In genomic region chr7:130888468-130888867, GRCh38 we compare ENCODE assay signal across 14 cellular contexts.
DNase-seq lines count a peak whose midpoint lies in the region; ATAC-seq, FAIRE-seq and TF ChIP-seq lines count a peak whose summit lies in the region.
"Had no signal": no experiment of that assay in that cellular context is flagged by ENCODE, and none has a peak within 500 bp of the region (broad histone marks: within the 10 kb centered on the region; RNA-seq: fewer than 3 reads in every experiment).

No MANE protein-coding gene starts in this region.

- H3K27me3 Mint-ChIP-seq in activated T-helper 2 cell treated with anti-CD3 and anti-CD28 coated beads, Interferon-gamma antibody, Interleukin-2, Interleukin-4, amounts not matched to agents 10 μg/mL and 5 μg/mL and 100 μg/mL, durations not matched to agents 14 hours and 24 hours and 36 hours (ENCODE audit: low read depth): no peaks in the 10 kb centered on the region

- H3K4me1 Mint-ChIP-seq in activated T-helper 2 cell treated with anti-CD3 and anti-CD28 coated beads, Interferon-gamma antibody, Interleukin-2, Interleukin-4, amounts not matched to agents 10 μg/mL and 5 μg/mL and 100 μg/mL, durations not matched to agents 14 hours and 24 hours and 36 hours (ENCODE audit: low read depth): peaks cover 35% of the 10 kb centered on the region

- no peak for TF ChIP-seq POLR2A in HepG2 (IDR thresholded peaks at IDR 0.05; ENCODE audit: insufficient read depth in 1 of 2, low read depth in 2 of 2, low read length in 2 of 2)
- TF ChIP-seq POLR2A in right lobe of liver (IDR thresholded peaks at IDR 0.05): no peak
- TF ChIP-seq POLR2A in uterus (IDR thresholded peaks at IDR 0.05): no peak

- H3K9me3 Mint-ChIP-seq in activated T-helper 2 cell treated with anti-CD3 and anti-CD28 coated beads, Interferon-gamma antibody, Interleukin-2, Interleukin-4, amounts not matched to agents 10 μg/mL and 5 μg/mL and 100 μg/mL, durations not matched to agents 14 hours and 24 hours and 36 hours: no peaks in the 10 kb centered on the region

- intact Hi-C loops in HepG2 (cut with micrococcal nuclease; ENCODE audit: unreplicated experiment): no loop called here
- intact Hi-C loops in right lobe of liver (cut with DNase I): no loop called here
- intact Hi-C loops in activated T-helper 2 cell treated with anti-CD3 and anti-CD28 coated beads, Interferon-gamma antibody, Interleukin-2, Interleukin-4, amounts not matched to agents 10 μg/mL and 5 μg/mL and 100 μg/mL, durations not matched to agents 14 hours and 24 hours and 36 hours (cut with micrococcal nuclease): no loop called here
- intact Hi-C loops in lower lobe of right lung (cut with DNase I): no loop called here
- intact Hi-C loops in uterus (cut with DNase I; ENCODE audit: low total_unique reads): no loop called here

- no peak overlapping the region for H3K9ac ChIP-seq in HepG2 (ENCODE audit: insufficient read depth, low read depth, low read length)

- DNase-seq in HepG2 (ENCODE audit: low spot score) (no peak), right lobe of liver (no peak), lower lobe of right lung (no peak), uterus (no peak), HEK293T (ENCODE audit: extremely low spot score) (no peak), OCI-M1 (lab: John Stamatoyannopoulos, UW) (no peak)
- no peak for DNase-seq in activated T-helper 2 cell treated with anti-CD3 and anti-CD28 coated beads, Interferon-gamma antibody, Interleukin-2, Interleukin-4, amounts not matched to agents 10 μg/mL and 5 μg/mL and 100 μg/mL, durations not matched to agents 14 hours and 24 hours and 36 hours (ENCODE audit: low spot score)
- DNase-seq: activated naive CD4-positive, alpha-beta T cell treated with Interleukin-2 at 50 U/mL for 16 hours; mesendoderm; NCI-H446 had no signal

- peaks cover 75% of the 10 kb centered on the region for H3K79me2 ChIP-seq in HepG2 (ENCODE audit: insufficient read depth, low read length)

- peaks cover 85% of the 10 kb centered on the region for H3K36me3 Mint-ChIP-seq in activated T-helper 2 cell treated with anti-CD3 and anti-CD28 coated beads, Interferon-gamma antibody, Interleukin-2, Interleukin-4, amounts not matched to agents 10 μg/mL and 5 μg/mL and 100 μg/mL, durations not matched to agents 14 hours and 24 hours and 36 hours (ENCODE audit: low read depth)

- H3K27me3 ChIP-seq in HepG2 (ENCODE audit: control insufficient read depth in 1 of 2, insufficient read depth in 2 of 2, low read length in 2 of 2): no peaks in the 10 kb centered on the region
- H3K27me3 ChIP-seq in right lobe of liver: no peaks in the 10 kb centered on the region
- no peaks in the 10 kb centered on the region for H3K27me3 ChIP-seq in lower lobe of right lung (ENCODE audit: low read depth)
- H3K27me3 ChIP-seq in uterus: no peaks in the 10 kb centered on the region
- H3K27me3 ChIP-seq: BLaER1 treated with 17β-estradiol and CSF1 and Interleukin-3, amounts not matched to agents 10 nM and 100 nM; hepatocyte had no signal

- H3K4me3 ChIP-seq in HepG2 (replicated peaks in 1 of 3; ENCODE audit: insufficient read depth in 1 of 3, low read depth in 2 of 3, low read length in 3 of 3): no peak overlapping the region
- H3K4me3 ChIP-seq in right lobe of liver: no peak overlapping the region
- H3K4me3 ChIP-seq in lower lobe of right lung: no peak overlapping the region
- no peak overlapping the region for H3K4me3 ChIP-seq in uterus
- H3K4me3 ChIP-seq: BLaER1 treated with 17β-estradiol and CSF1 and Interleukin-3, amounts not matched to agents 10 nM and 100 nM; hepatocyte had no signal

- no peak overlapping the region for H3K4me2 ChIP-seq in HepG2 (ENCODE audit: low read depth, low read length)
- H3K4me2 ChIP-seq: hepatocyte had no signal

- TF ChIP-seq EP300 in HepG2 (IDR thresholded peaks at IDR 0.05; ENCODE audit: low read depth in 2 of 2, low read length in 2 of 2) (no peak), HepG2 (CRISPR knock-in tag; IDR thresholded peaks at IDR 0.05; ENCODE audit: borderline replicate concordance) (no peak)

- in situ Hi-C loops in HepG2 (cut with HindIII; ENCODE audit: extremely low pct_ligation_motif_present, low pct_unique_long_range_greater_than_20kb): no loop called here

- 91% methylated on average over 5 of the region's 5 CpGs for whole genome bisulfite sequencing in HepG2 (ENCODE audit: low lambda C conversion rate)
- 82% methylated on average over 5 of the region's 5 CpGs for WGBS in right lobe of liver (ENCODE audit: insufficient coverage, low coverage, low lambda C conversion rate, missing lambda C conversion rate)

- no peak overlapping the region for H2AFZ ChIP-seq in HepG2 (ENCODE audit: low read length)
- H2AFZ ChIP-seq: hepatocyte had no signal

- no peak for FAIRE-seq in HepG2 (lab: Jason Lieb, UNC)

- H3K9me3 ChIP-seq in HepG2 (ENCODE audit: low read length) (no peaks in the 10 kb centered on the region), right lobe of liver (no peaks in the 10 kb centered on the region), lower lobe of right lung (no peaks in the 10 kb centered on the region), uterus (no peaks in the 10 kb centered on the region)
- H3K9me3 ChIP-seq: BLaER1 treated with 17β-estradiol and CSF1 and Interleukin-3, amounts not matched to agents 10 nM and 100 nM had no signal

- CTCF ChIA-PET in HepG2 (lab: Yijun Ruan, JAX; ENCODE audit: low intra/inter-chr PET ratio, low total read pairs) (no interaction called here), HEK293T (lab: Yijun Ruan, JAX) (interaction anchor here (1.4 kb wide), 1 partner anchor 151 kb away, joined by 6 read pairs; no protein-coding TSS in a partner anchor)

- POLR2A ChIA-PET in HepG2 (lab: Yijun Ruan, JAX): no interaction called here
- POLR2A ChIA-PET in HEK293T (lab: Yijun Ruan, JAX): no interaction called here

- H4K20me1 ChIP-seq in HepG2 (ENCODE audit: insufficient read depth, low read length): peaks cover 6% of the 10 kb centered on the region; the same call in 1 of the 2 replicates

- H3K27ac Mint-ChIP-seq in activated T-helper 2 cell treated with anti-CD3 and anti-CD28 coated beads, Interferon-gamma antibody, Interleukin-2, Interleukin-4, amounts not matched to agents 10 μg/mL and 5 μg/mL and 100 μg/mL, durations not matched to agents 14 hours and 24 hours and 36 hours: peak overlapping the region; percentile 59

- no peak for ATAC-seq in HepG2
- ATAC-seq in right lobe of liver: no peak
- no peak for ATAC-seq in lower lobe of right lung
- no peak for ATAC-seq in GM21447 (IDR thresholded peaks at IDR 0.05; ENCODE audit: unreplicated experiment)

- no TSS peak for BruUV-seq in HepG2 (replicated peaks; lab: Mats Ljungman, UMichigan)

- H3K4me1 ChIP-seq in HepG2 (ENCODE audit: insufficient read depth, low read length) (peaks cover 76% of the 10 kb centered on the region), right lobe of liver (peaks cover 0 to 72% (median 34%) of the 10 kb centered on the region in 4 donors), lower lobe of right lung (peaks cover 84% of the 10 kb centered on the region), uterus (peaks cover 14 to 20% of the 10 kb centered on the region in 2 donors)

- TF ChIP-seq RAD21 in HepG2 (CRISPR knock-in tag; IDR thresholded peaks at IDR 0.05): no peak

- H3K27ac ChIP-seq in HepG2 (ENCODE audit: extremely low read length, insufficient read depth, low read length): peak overlapping the region; percentile 27
- no peak overlapping the region for H3K27ac ChIP-seq in right lobe of liver
- H3K27ac ChIP-seq in lower lobe of right lung: peak overlapping the region; percentile 88
- peak overlapping the region; percentile 58 to 91 for H3K27ac ChIP-seq in uterus
- H3K27ac ChIP-seq: VCaP had no signal

- TF ChIP-seq CTCF in HepG2 (CRISPR knock-in tag; IDR thresholded peaks at IDR 0.05) (no peak), right lobe of liver (IDR thresholded peaks at IDR 0.05) (no peak), lower lobe of right lung (IDR thresholded peaks at IDR 0.05) (no peak), uterus (IDR thresholded peaks at IDR 0.05) (no peak)

- H3K4me3 Mint-ChIP-seq in activated T-helper 2 cell treated with anti-CD3 and anti-CD28 coated beads, Interferon-gamma antibody, Interleukin-2, Interleukin-4, amounts not matched to agents 10 μg/mL and 5 μg/mL and 100 μg/mL, durations not matched to agents 14 hours and 24 hours and 36 hours (ENCODE audit: low read depth): no peak overlapping the region

- peaks cover 9 to 58% of the 10 kb centered on the region in 2 experiments for H3K36me3 ChIP-seq in HepG2 (replicated peaks in 1 of 2; ENCODE audit: control insufficient read depth in 1 of 2, insufficient read depth in 2 of 2, low read length in 2 of 2)
- H3K36me3 ChIP-seq in right lobe of liver: peaks cover 0 to 11% (median 3%) of the 10 kb centered on the region in 4 donors
- peaks cover 71% of the 10 kb centered on the region for H3K36me3 ChIP-seq in lower lobe of right lung
- H3K36me3 ChIP-seq in uterus: no peaks in the 10 kb centered on the region

TF ChIP-seq in HepG2, 621 proteins besides CTCF, POLR2A, EP300 and RAD21 (continues in another document):
- TF ChIP-seq ZNF276 (CRISPR knock-in tag; IDR thresholded peaks at IDR 0.05; ENCODE audit: low read depth): no peak

TF ChIP-seq in HEK293T, 16 proteins besides CTCF, POLR2A, EP300 and RAD21:
- TF ChIP-seq FOXK2 (IDR thresholded peaks at IDR 0.05): no peak

Comparison
In these comparisons a context has a peak if more than half of its experiments do, and no peak if none do; other contexts are left out.
1. H3K27ac ChIP-seq: peak in HepG2 (single experiment), lower lobe of right lung (single experiment) and uterus (2 of 2); none in right lobe of liver (0 of 3).